12 cellular contexts compared by ENCODE assay signal in genomic region chr2:215528555-215528954, GRCh38.
DNase-seq lines count a peak whose midpoint lies in the region; ATAC-seq and TF ChIP-seq lines count a peak whose summit lies in the region.
"Had no signal": no experiment of that assay in that cellular context is flagged by ENCODE, and none has a peak within 500 bp of the region (broad histone marks: within the 10 kb centered on the region; RNA-seq: fewer than 3 reads in every experiment).

No MANE protein-coding gene starts in this region.

- WGBS in endodermal cell (ENCODE audit: insufficient coverage in 1 of 2, insufficient read length in 1 of 2), 2 experiments, result 92 to 100% methylated on average over 1 to 2 of the region's 2 CpGs

- H3K27ac Mint-ChIP-seq in endodermal cell, result no peak overlapping the region
- H3K27ac Mint-ChIP-seq in neural progenitor cell, result no peak overlapping the region
- H3K27ac Mint-ChIP-seq: naive B cell; stimulated activated naive B cell treated with anti-CD40 and anti-IgM and Interleukin-4, amounts not matched to agents 10 μg/mL and 1 μg/mL and 100 μg/mL, for 72 hours had no signal

- no peaks in the 10 kb centered on the region for H3K9me3 ChIP-seq in SJSA1 (replicated peaks)
- H3K9me3 ChIP-seq in fibroblast of lung (ENCODE audit: control insufficient read depth, insufficient read depth, low read depth, low read length), result no peaks in the 10 kb centered on the region
- H3K9me3 ChIP-seq in endodermal cell (ENCODE audit: control insufficient read depth, low read length), result peaks cover 8% of the 10 kb centered on the region
- H3K9me3 ChIP-seq in neural progenitor cell (ENCODE audit: low read depth), result no peaks in the 10 kb centered on the region

- no peaks in the 10 kb centered on the region for H3K79me2 ChIP-seq in fibroblast of lung (ENCODE audit: control insufficient read depth, insufficient read depth, low read length)
- no peaks in the 10 kb centered on the region for H3K79me2 ChIP-seq in neural progenitor cell (ENCODE audit: low read depth)

- no peak for ATAC-seq in HG02981 (IDR thresholded peaks at IDR 0.05; ENCODE audit: unreplicated experiment)
- ATAC-seq: stimulated activated naive B cell treated with anti-CD40 and anti-IgM and Interleukin-4, amounts not matched to agents 10 μg/mL and 1 μg/mL and 100 μg/mL, for 72 hours had no signal

- no peaks in the 10 kb centered on the region for H3K27me3 Mint-ChIP-seq in endodermal cell (ENCODE audit: insufficient read depth)
- peaks cover under 1% of the 10 kb centered on the region for H3K27me3 Mint-ChIP-seq in neural progenitor cell (ENCODE audit: insufficient read depth, low read depth)
- H3K27me3 Mint-ChIP-seq: stimulated activated naive B cell treated with anti-CD40 and anti-IgM and Interleukin-4, amounts not matched to agents 10 μg/mL and 1 μg/mL and 100 μg/mL, for 72 hours had no signal

- H3K9ac ChIP-seq in fibroblast of lung (ENCODE audit: insufficient read depth, low read length), result no peak overlapping the region
- no peak overlapping the region for H3K9ac ChIP-seq in endodermal cell (ENCODE audit: extremely low read depth, low read length, poor library complexity, severe bottlenecking)
- no peak overlapping the region for H3K9ac ChIP-seq in neural progenitor cell

- peaks cover 3% of the 10 kb centered on the region for H3K4me1 Mint-ChIP-seq in endodermal cell
- H3K4me1 Mint-ChIP-seq in neural progenitor cell, result no peaks in the 10 kb centered on the region
- H3K4me1 Mint-ChIP-seq: naive B cell; stimulated activated naive B cell treated with anti-CD40 and anti-IgM and Interleukin-4, amounts not matched to agents 10 μg/mL and 1 μg/mL and 100 μg/mL, for 72 hours had no signal

- peaks cover 44% of the 10 kb centered on the region for H3K4me1 ChIP-seq in SJSA1 (replicated peaks)
- peaks cover 9% of the 10 kb centered on the region for H3K4me1 ChIP-seq in fibroblast of lung (ENCODE audit: control insufficient read depth, extremely low read depth, insufficient read depth, low read length)
- H3K4me1 ChIP-seq in endodermal cell (ENCODE audit: control insufficient read depth, insufficient read depth, low read length), result no peaks in the 10 kb centered on the region
- no peaks in the 10 kb centered on the region for H3K4me1 ChIP-seq in neural progenitor cell

- no peaks in the 10 kb centered on the region for H3F3A ChIP-seq in neural progenitor cell (ENCODE audit: low read depth)

- H3K36me3 Mint-ChIP-seq in endodermal cell (ENCODE audit: low read depth) (peaks cover 9% of the 10 kb centered on the region), neural progenitor cell (no peaks in the 10 kb centered on the region)
- H3K36me3 Mint-ChIP-seq: naive B cell; stimulated activated naive B cell treated with anti-CD40 and anti-IgM and Interleukin-4, amounts not matched to agents 10 μg/mL and 1 μg/mL and 100 μg/mL, for 72 hours had no signal

- H3K27ac ChIP-seq in SJSA1, result peak overlapping the region; percentile 65
- H3K27ac ChIP-seq in fibroblast of lung (ENCODE audit: insufficient read depth, low read length), result peak overlapping the region; percentile 87
- no peak overlapping the region for H3K27ac ChIP-seq in endodermal cell (ENCODE audit: low read depth, low read length)
- H3K27ac ChIP-seq in neural progenitor cell, result no peak overlapping the region
- H3K27ac ChIP-seq: WERI-Rb-1 had no signal

- DNase-seq in ELF-1 (ENCODE audit: low read depth, low spot score) (peak; percentile 8), SJSA1 (ENCODE audit: low read depth in 1 of 2, low spot score in 2 of 2) (peak; percentile 78 to 84), fibroblast of lung (ENCODE audit: low read depth in 2 of 2) (peak; percentile 91 to 100), retinal pigment epithelial cell (ENCODE audit: low read depth) (peak; percentile 75), endodermal cell (no peak), T-helper 1 cell (no peak), neural progenitor cell (ENCODE audit: low spot score) (no peak)
- DNase-seq: naive B cell; stimulated activated naive B cell treated with anti-CD40 and anti-IgM and Interleukin-4, amounts not matched to agents 10 μg/mL and 1 μg/mL and 100 μg/mL, for 72 hours; WERI-Rb-1 had no signal

- H3K4me3 Mint-ChIP-seq in endodermal cell, result no peak overlapping the region
- no peak overlapping the region for H3K4me3 Mint-ChIP-seq in neural progenitor cell
- H3K4me3 Mint-ChIP-seq: stimulated activated naive B cell treated with anti-CD40 and anti-IgM and Interleukin-4, amounts not matched to agents 10 μg/mL and 1 μg/mL and 100 μg/mL, for 72 hours had no signal

- H3K27me3 ChIP-seq in SJSA1 (replicated peaks) (no peaks in the 10 kb centered on the region), fibroblast of lung (ENCODE audit: control insufficient read depth, insufficient read depth, low read length) (no peaks in the 10 kb centered on the region), endodermal cell (ENCODE audit: control insufficient read depth, insufficient read depth, low read length, poor library complexity, severe bottlenecking) (no peaks in the 10 kb centered on the region), neural progenitor cell (no peaks in the 10 kb centered on the region)

- H3K4me3 ChIP-seq in SJSA1 (no peak overlapping the region), fibroblast of lung (replicated peaks in 1 of 4; ENCODE audit: control extremely low read depth in 1 of 4, insufficient read depth in 1 of 4, low read depth in 3 of 4, low read length in 4 of 4) (no peak overlapping the region), retinal pigment epithelial cell (ENCODE audit: low read length) (no peak overlapping the region), endodermal cell (ENCODE audit: low read length) (no peak overlapping the region), neural progenitor cell (no peak overlapping the region)
- H3K4me3 ChIP-seq: coronary artery had no signal

- TF ChIP-seq CTCF in fibroblast of lung (conservative IDR thresholded peaks at IDR 0.05 in 1 of 2, IDR thresholded peaks at IDR 0.05 in 1 of 2; ENCODE audit: low read depth in 1 of 2, low read length in 2 of 2) (no peak), retinal pigment epithelial cell (conservative IDR thresholded peaks at IDR 0.05; ENCODE audit: low read depth, low read length) (no peak), endodermal cell (conservative IDR thresholded peaks at IDR 0.05) (no peak), neural progenitor cell (IDR thresholded peaks at IDR 0.05) (no peak)

- no peak overlapping the region for H2AFZ ChIP-seq in fibroblast of lung (ENCODE audit: low read length)
- H2AFZ ChIP-seq in neural progenitor cell (replicated peaks), result no peak overlapping the region

- H3K4me2 ChIP-seq in fibroblast of lung (ENCODE audit: extremely low read depth, insufficient read depth, low read length) (peak overlapping the region; percentile 56), neural progenitor cell (no peak overlapping the region)

- H3K36me3 ChIP-seq in SJSA1 (no peaks in the 10 kb centered on the region), fibroblast of lung (ENCODE audit: control insufficient read depth, insufficient read depth, low read length) (no peaks in the 10 kb centered on the region), endodermal cell (ENCODE audit: control insufficient read depth, insufficient read depth, low read length) (no peaks in the 10 kb centered on the region), neural progenitor cell (no peaks in the 10 kb centered on the region)
- H3K36me3 ChIP-seq: WERI-Rb-1 had no signal

- H4K20me1 ChIP-seq in fibroblast of lung (ENCODE audit: control insufficient read depth, extremely low read depth, insufficient read depth, low read length) (no peaks in the 10 kb centered on the region), neural progenitor cell (ENCODE audit: low read depth) (no peaks in the 10 kb centered on the region)

- peaks cover 15% of the 10 kb centered on the region for H3K9me3 Mint-ChIP-seq in endodermal cell
- peaks cover 4% of the 10 kb centered on the region for H3K9me3 Mint-ChIP-seq in neural progenitor cell

Comparison
In these comparisons a context has a peak if more than half of its experiments do, and no peak if none do; other contexts are left out.
1. DNase-seq: peak in ELF-1 (single experiment), SJSA1 (2 of 2), fibroblast of lung (2 of 2) and retinal pigment epithelial cell (single experiment); none in endodermal cell (single experiment), T-helper 1 cell (0 of 5) and neural progenitor cell (single experiment).
2. H3K27ac ChIP-seq: peak in SJSA1 (single experiment) and fibroblast of lung (single experiment); none in endodermal cell (single experiment) and neural progenitor cell (single experiment).